10 cellular contexts compared by ENCODE assay signal in genomic region chr18:55557211-55557610, GRCh38. TPM values are rescaled to one million over a fixed set of nuclear protein-coding genes. Genes with fewer than 3 reads are reported as not detected.
DNase-seq lines count a peak whose midpoint lies in the region; ATAC-seq and TF ChIP-seq lines count a peak whose summit lies in the region.
"Had no signal": no experiment of that assay in that cellular context is flagged by ENCODE, and none has a peak within 500 bp of the region (broad histone marks: within the 10 kb centered on the region; RNA-seq: fewer than 3 reads in every experiment).

No MANE protein-coding gene starts in this region.

- no peaks in the 10 kb centered on the region for H3K4me1 Mint-ChIP-seq in endothelial cell (ENCODE audit: unreplicated experiment)
- H3K4me1 Mint-ChIP-seq: CD14-positive monocyte; CD4-positive, alpha-beta memory T cell had no signal

- DNase-seq in EH (ENCODE audit: low read depth) = peak; percentile 25
- no peak for DNase-seq in endothelial cell (ENCODE audit: low spot score)
- DNase-seq in NCI-H2227 (lab: John Stamatoyannopoulos, UW; ENCODE audit: unreplicated experiment) = no peak
- DNase-seq in SK-N-DZ (ENCODE audit: low spot score) = no peak
- no peak for DNase-seq in inferior parietal cortex (ENCODE audit: extremely low spot score)
- DNase-seq: DMS53, DND-41 had no signal

- no peak overlapping the region for H3K4me3 Mint-ChIP-seq in endothelial cell (ENCODE audit: unreplicated experiment)
- H3K4me3 Mint-ChIP-seq: CD14-positive monocyte; CD4-positive, alpha-beta memory T cell had no signal

- no peaks in the 10 kb centered on the region for H3K9me3 Mint-ChIP-seq in endothelial cell (ENCODE audit: unreplicated experiment)

- no peak for ATAC-seq in SK-N-SH treated with all-trans-retinoic acid at 6 μM for 48 hours

- H3K27me3 Mint-ChIP-seq in endothelial cell (ENCODE audit: unreplicated experiment) = peaks cover 1% of the 10 kb centered on the region
- H3K27me3 Mint-ChIP-seq: CD4-positive, alpha-beta memory T cell had no signal

- TF ChIP-seq CTCF in endothelial cell (IDR thresholded peaks at IDR 0.05; ENCODE audit: unreplicated experiment) = no peak

- H3K36me3 Mint-ChIP-seq in endothelial cell (ENCODE audit: low read depth, unreplicated experiment) = no peaks in the 10 kb centered on the region
- H3K36me3 Mint-ChIP-seq: CD4-positive, alpha-beta memory T cell had no signal

- peak overlapping the region; percentile 33 for H3K27ac Mint-ChIP-seq in endothelial cell (ENCODE audit: unreplicated experiment)
- H3K27ac Mint-ChIP-seq: CD4-positive, alpha-beta memory T cell had no signal

TF ChIP-seq in SK-N-SH treated with all-trans-retinoic acid at 6 μM for 48 hours, 23 proteins besides CTCF, POLR2A, EP300 and RAD21:
- TF ChIP-seq ISL1 (CRISPR knock-in tag; IDR thresholded peaks at IDR 0.05) (peak; percentile 89), ZNF70 (CRISPR knock-in tag; IDR thresholded peaks at IDR 0.05) (no peak), TCF4 (CRISPR knock-in tag; IDR thresholded peaks at IDR 0.05; ENCODE audit: borderline replicate concordance) (peak; percentile 34; the same call in 1 of the 2 replicates), GLIS3 (CRISPR knock-in tag; IDR thresholded peaks at IDR 0.05) (no peak), TSHZ2 (CRISPR knock-in tag; IDR thresholded peaks at IDR 0.05) (peak; percentile 65; the same call in 1 of the 2 replicates), RARB (CRISPR knock-in tag; IDR thresholded peaks at IDR 0.05) (no peak)

RNA-seq across cellular contexts. Expression of gene TCF4, which starts 30.8 kb away (rescaled TPM):
- total RNA-seq in endothelial cell (ENCODE audit: unreplicated experiment) = 175 TPM
- polyA plus RNA-seq in SK-N-DZ (2014; cell fraction: cytosol; rRNA removed) = 51.4 and 55.2 TPM in 2 replicates
- polyA plus RNA-seq in SK-N-DZ (2014; cell fraction: nucleus; rRNA removed) = 53.5 and 64.8 TPM in 2 replicates
